In the genomic region with DNA sequence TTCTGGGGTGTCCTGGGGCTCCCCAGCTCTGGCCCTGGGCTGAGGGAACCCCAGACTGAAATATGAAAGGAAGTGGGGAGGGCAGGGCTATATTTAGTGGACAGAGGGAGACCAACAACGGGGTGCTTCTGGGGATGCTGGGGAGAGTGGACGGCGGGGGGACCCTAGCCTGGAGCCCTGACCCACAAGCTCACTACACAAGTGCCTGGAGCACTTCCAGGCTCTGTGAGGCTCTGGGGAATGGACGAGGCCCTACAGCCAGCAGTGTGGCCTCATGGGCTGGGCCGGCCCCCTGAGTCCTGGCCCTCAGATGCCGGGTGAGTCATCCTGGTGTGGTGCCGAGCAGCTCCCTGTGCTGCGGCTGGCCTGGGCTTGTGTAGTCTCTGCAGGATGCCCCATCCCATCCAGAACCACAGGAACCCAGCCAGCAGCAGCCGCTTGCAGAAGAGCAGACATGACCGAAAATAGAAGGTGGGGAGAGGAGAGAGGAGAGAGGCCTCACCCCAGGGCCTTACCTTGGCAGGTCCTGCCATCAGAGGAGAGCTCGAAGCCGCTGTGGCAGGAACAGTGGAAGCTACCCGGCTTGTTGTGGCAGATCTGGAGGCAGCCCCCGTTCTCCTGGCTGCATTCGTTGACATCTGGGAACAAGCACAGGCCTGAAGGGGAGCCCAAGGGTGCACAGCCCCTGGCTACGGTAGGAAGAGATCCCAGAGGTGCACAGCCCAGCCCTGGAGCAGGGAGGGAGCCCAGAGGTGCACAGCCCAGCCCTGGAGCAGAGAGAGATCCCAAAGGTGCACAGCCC, we compare ENCODE assay signal across 8 cellular contexts. TPM values are rescaled to one million over a fixed set of nuclear protein-coding genes. Genes with fewer than 3 reads are reported as not detected.
DNase-seq lines count a peak whose midpoint lies in the region; TF ChIP-seq lines count a peak whose summit lies in the region.

No MANE protein-coding gene starts in this region.

- DNase-seq in COR-L47 (lab: John Stamatoyannopoulos, UW) (peak; percentile 59), LNCaP clone FGC (ENCODE audit: low read depth) (peak; percentile 83), anterior cingulate cortex (lab: John Stamatoyannopoulos, UW) (peak in 55 of 58 donors; percentile 17 to 94 (median 64)), left ventricle myocardium inferior (peak; percentile 96), UCSD-AML1 (lab: John Stamatoyannopoulos, UW; ENCODE audit: unreplicated experiment) (no peak), GDM1 (lab: John Stamatoyannopoulos, UW) (no peak)
- DNase-seq in CD4-positive, alpha-beta memory T cell: no peak

- intact Hi-C loops in left ventricle myocardium inferior (cut with micrococcal nuclease): no loop called here
- intact Hi-C loops in CD4-positive, alpha-beta memory T cell (cut with micrococcal nuclease): no loop called here

- CTCF ChIA-PET in CD4-positive, alpha-beta memory T cell (lab: Charles Lee; ENCODE audit: partially characterized antibody): no interaction called here

- POLR2A ChIA-PET in CD4-positive, alpha-beta memory T cell (lab: Charles Lee; ENCODE audit: partially characterized antibody): no interaction called here

- peaks cover 5 to 24% (median 13%) of the 10 kb centered on the region in 4 donors for H3K4me1 Mint-ChIP-seq in CD4-positive, alpha-beta memory T cell

- no peaks in the 10 kb centered on the region for H3K9me3 ChIP-seq in left ventricle myocardium inferior (replicated peaks)
- H3K9me3 ChIP-seq in CD4-positive, alpha-beta memory T cell (ENCODE audit: control insufficient read depth in 1 of 2, low read length in 2 of 2): no peaks in the 10 kb centered on the region

- peak overlapping the region in 1 of 8 donors; percentile 24 for H3K4me3 Mint-ChIP-seq in CD4-positive, alpha-beta memory T cell

- peak overlapping the region in 1 of 7 donors; percentile 1 for H3K27ac Mint-ChIP-seq in CD4-positive, alpha-beta memory T cell

- H3K9ac ChIP-seq in rectal smooth muscle tissue (ENCODE audit: low read length): no peak overlapping the region

- H3K4me3 ChIP-seq in LNCaP clone FGC (ENCODE audit: low read depth, low read length) (peak overlapping the region; percentile 74), left ventricle myocardium inferior (peak overlapping the region; percentile 49), rectal smooth muscle tissue (ENCODE audit: low read length) (peak overlapping the region; percentile 43)
- no peak overlapping the region for H3K4me3 ChIP-seq in CD4-positive, alpha-beta memory T cell (ENCODE audit: low read length in 2 of 2)

- peaks cover 2 to 4% of the 10 kb centered on the region in 2 donors for H3K36me3 Mint-ChIP-seq in CD4-positive, alpha-beta memory T cell

- peaks cover 0 to 10% (median 0%) of the 10 kb centered on the region in 8 donors for H3K9me3 Mint-ChIP-seq in CD4-positive, alpha-beta memory T cell

- H3K36me3 ChIP-seq in left ventricle myocardium inferior (peaks cover 38% of the 10 kb centered on the region), rectal smooth muscle tissue (ENCODE audit: control insufficient read depth, insufficient read depth, low read length) (peaks cover 7% of the 10 kb centered on the region)
- H3K36me3 ChIP-seq in CD4-positive, alpha-beta memory T cell (ENCODE audit: insufficient read depth, low read length): no peaks in the 10 kb centered on the region

- H3K27ac ChIP-seq in left ventricle myocardium inferior (replicated peaks) (peak overlapping the region; percentile 97), rectal smooth muscle tissue (ENCODE audit: low read depth, low read length) (peak overlapping the region; percentile 72)
- no peak overlapping the region for H3K27ac ChIP-seq in CD4-positive, alpha-beta memory T cell (ENCODE audit: low read depth, low read length)

- no peaks in the 10 kb centered on the region for H3K27me3 Mint-ChIP-seq in CD4-positive, alpha-beta memory T cell

- H3K4me1 ChIP-seq in left ventricle myocardium inferior (peaks cover 55% of the 10 kb centered on the region), rectal smooth muscle tissue (ENCODE audit: control insufficient read depth, insufficient read depth, low read length) (peaks cover 22% of the 10 kb centered on the region)
- H3K4me1 ChIP-seq in CD4-positive, alpha-beta memory T cell (ENCODE audit: insufficient read depth, low read length): peaks cover 19% of the 10 kb centered on the region

- no peak for TF ChIP-seq CTCF in LNCaP clone FGC (IDR thresholded peaks at IDR 0.05; ENCODE audit: control insufficient read depth, extremely low read depth, insufficient read depth)
- TF ChIP-seq CTCF in left ventricle myocardium inferior (IDR thresholded peaks at IDR 0.05; ENCODE audit: borderline replicate concordance): no peak

- no peaks in the 10 kb centered on the region for H3K27me3 ChIP-seq in left ventricle myocardium inferior (ENCODE audit: low read depth)
- no peaks in the 10 kb centered on the region for H3K27me3 ChIP-seq in rectal smooth muscle tissue (ENCODE audit: control insufficient read depth, insufficient read depth, low read length)
- no peaks in the 10 kb centered on the region for H3K27me3 ChIP-seq in CD4-positive, alpha-beta memory T cell (ENCODE audit: insufficient read depth, low read length)

RNA-seq across cellular contexts. Expression of a gene that starts 26.1 kb away (rescaled TPM):
- total RNA-seq in left ventricle myocardium inferior: 186 TPM
- 10 to 100 TPM; 16.5 to 17.2 TPM for total RNA-seq in CD4-positive, alpha-beta memory T cell
- polyA plus RNA-seq in CD4-positive, alpha-beta memory T cell: 1 to 10 TPM in 1 of 2 donors, under 1 TPM in 1; 0.39 to 1.1 TPM

Comparison
In these comparisons a context has a peak if more than half of its experiments do, and no peak if none do; other contexts are left out.
1. DNase-seq: peak in COR-L47 (single experiment), LNCaP clone FGC (single experiment), anterior cingulate cortex (55 of 58) and left ventricle myocardium inferior (single experiment); none in UCSD-AML1 (single experiment), CD4-positive, alpha-beta memory T cell (0 of 5) and GDM1 (single experiment).
2. H3K4me3 ChIP-seq: peak in LNCaP clone FGC (single experiment), left ventricle myocardium inferior (single experiment) and rectal smooth muscle tissue (single experiment); none in CD4-positive, alpha-beta memory T cell (0 of 2).
3. RNA of a gene that starts 26.1 kb away (total RNA-seq): 186 TPM in left ventricle myocardium inferior (single experiment); 16.5 to 17.2 TPM in CD4-positive, alpha-beta memory T cell; every median in the first group is over 10 times any median in the second.